Comparison of ENCODE assay signal across 8 cellular contexts in the genomic region with DNA sequence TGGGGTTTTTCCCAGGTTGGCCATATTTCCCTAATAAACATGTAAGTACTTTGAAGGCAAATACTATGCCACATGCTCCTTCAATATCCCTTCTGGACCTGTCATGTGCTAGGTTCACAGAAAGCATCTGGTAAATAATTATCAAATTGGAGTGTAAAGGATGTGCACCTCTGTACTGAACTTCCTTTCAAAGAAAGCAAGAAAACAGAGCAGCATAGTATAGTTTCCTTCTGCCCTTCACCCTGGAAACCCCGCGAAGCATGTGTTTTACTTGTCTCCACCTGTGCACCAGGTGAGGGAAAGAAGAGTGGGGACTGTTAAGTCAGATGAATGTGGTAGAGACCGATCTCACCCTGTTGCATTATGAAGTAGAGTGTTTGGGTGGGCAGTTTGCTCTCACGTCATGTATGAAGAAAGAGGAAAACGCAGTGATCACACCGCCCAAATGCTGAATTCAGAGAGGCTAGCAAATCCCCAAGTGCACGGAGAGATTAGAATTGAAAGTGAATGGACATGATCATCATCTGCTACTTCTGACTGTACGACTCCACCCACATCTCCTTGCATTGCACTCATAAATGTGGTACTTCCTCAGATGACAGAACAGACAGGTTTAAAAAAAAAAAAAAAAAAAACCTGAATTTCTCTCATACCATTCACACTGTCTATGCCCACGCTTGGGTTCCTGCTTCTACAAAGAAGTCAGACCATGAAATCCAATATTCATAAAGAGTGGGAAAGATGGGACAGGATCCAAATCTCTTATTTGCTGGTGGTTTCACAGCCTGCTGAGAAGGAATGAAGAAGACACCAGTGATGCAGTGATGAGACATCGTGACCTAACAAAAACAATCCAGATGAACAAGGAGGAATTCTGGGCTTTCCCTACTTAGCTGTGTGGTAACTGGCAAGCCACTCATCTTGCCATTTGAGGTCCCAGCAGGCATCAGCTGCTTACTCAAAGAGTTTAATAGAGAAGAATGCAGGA.
DNase-seq lines count a peak whose midpoint lies in the region; ATAC-seq, FAIRE-seq and TF ChIP-seq lines count a peak whose summit lies in the region.

No MANE protein-coding gene starts in this region.

- no peak overlapping the region for H3K4me3 ChIP-seq in bronchial epithelial cell (ENCODE audit: low read depth, low read length)

- FAIRE-seq in bronchial epithelial cell (lab: Jason Lieb, UNC) = no peak

- DNase-seq in CD1c-positive myeloid dendritic cell (ENCODE audit: extremely low spot score) = peak; percentile 52
- DNase-seq in LHCN-M2 (ENCODE audit: low read depth) = peak; percentile 89
- peak; percentile 20 for DNase-seq in bronchial epithelial cell (ENCODE audit: low read depth)
- DNase-seq in stimulated activated CD4-positive, alpha-beta T cell treated with anti-CD3 and anti-CD28 coated beads, Interleukin-12 subunit alpha, Interleukin-12 subunit beta, amount 100 ng/mL, for 4 hours = no peak
- DNase-seq in retina = no peak
- DNase-seq in activated CD8-positive, alpha-beta memory T cell treated with anti-CD3 and anti-CD28 coated beads, Interleukin-2, amount 50 U/mL, for 4 hours = no peak

- TF ChIP-seq CTCF in bronchial epithelial cell (IDR thresholded peaks at IDR 0.05; ENCODE audit: insufficient read depth, low read length, severe bottlenecking) = no peak

- ATAC-seq in GM21447 (IDR thresholded peaks at IDR 0.05; ENCODE audit: unreplicated experiment) (peak; percentile 65), SK-N-SH treated with all-trans-retinoic acid at 6 μM for 48 hours (no peak)

- H3K36me3 ChIP-seq in bronchial epithelial cell (ENCODE audit: control insufficient read depth, insufficient read depth, low read length) = no peaks in the 10 kb centered on the region

- H3K27me3 ChIP-seq in bronchial epithelial cell (ENCODE audit: control insufficient read depth, insufficient read depth, low read length) = no peaks in the 10 kb centered on the region

TF ChIP-seq in SK-N-SH treated with all-trans-retinoic acid at 6 μM for 48 hours, 23 proteins besides CTCF, POLR2A, EP300 and RAD21:
- TF ChIP-seq TOX (CRISPR knock-in tag; IDR thresholded peaks at IDR 0.05; ENCODE audit: borderline replicate concordance) = no peak
- TF ChIP-seq, protein P1, sequence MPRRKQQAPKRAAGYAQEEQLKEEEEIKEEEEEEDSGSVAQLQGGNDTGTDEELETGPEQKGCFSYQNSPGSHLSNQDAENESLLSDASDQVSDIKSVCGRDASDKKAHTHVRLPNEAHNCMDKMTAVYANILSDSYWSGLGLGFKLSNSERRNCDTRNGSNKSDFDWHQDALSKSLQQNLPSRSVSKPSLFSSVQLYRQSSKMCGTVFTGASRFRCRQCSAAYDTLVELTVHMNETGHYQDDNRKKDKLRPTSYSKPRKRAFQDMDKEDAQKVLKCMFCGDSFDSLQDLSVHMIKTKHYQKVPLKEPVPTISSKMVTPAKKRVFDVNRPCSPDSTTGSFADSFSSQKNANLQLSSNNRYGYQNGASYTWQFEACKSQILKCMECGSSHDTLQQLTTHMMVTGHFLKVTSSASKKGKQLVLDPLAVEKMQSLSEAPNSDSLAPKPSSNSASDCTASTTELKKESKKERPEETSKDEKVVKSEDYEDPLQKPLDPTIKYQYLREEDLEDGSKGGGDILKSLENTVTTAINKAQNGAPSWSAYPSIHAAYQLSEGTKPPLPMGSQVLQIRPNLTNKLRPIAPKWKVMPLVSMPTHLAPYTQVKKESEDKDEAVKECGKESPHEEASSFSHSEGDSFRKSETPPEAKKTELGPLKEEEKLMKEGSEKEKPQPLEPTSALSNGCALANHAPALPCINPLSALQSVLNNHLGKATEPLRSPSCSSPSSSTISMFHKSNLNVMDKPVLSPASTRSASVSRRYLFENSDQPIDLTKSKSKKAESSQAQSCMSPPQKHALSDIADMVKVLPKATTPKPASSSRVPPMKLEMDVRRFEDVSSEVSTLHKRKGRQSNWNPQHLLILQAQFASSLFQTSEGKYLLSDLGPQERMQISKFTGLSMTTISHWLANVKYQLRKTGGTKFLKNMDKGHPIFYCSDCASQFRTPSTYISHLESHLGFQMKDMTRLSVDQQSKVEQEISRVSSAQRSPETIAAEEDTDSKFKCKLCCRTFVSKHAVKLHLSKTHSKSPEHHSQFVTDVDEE (CRISPR knock-in tag; IDR thresholded peaks at IDR 0.05) = no peak
- TF ChIP-seq, protein P2, sequence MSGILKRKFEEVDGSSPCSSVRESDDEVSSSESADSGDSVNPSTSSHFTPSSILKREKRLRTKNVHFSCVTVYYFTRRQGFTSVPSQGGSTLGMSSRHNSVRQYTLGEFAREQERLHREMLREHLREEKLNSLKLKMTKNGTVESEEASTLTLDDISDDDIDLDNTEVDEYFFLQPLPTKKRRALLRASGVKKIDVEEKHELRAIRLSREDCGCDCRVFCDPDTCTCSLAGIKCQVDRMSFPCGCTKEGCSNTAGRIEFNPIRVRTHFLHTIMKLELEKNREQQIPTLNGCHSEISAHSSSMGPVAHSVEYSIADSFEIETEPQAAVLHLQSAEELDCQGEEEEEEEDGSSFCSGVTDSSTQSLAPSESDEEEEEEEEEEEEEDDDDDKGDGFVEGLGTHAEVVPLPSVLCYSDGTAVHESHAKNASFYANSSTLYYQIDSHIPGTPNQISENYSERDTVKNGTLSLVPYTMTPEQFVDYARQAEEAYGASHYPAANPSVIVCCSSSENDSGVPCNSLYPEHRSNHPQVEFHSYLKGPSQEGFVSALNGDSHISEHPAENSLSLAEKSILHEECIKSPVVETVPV (CRISPR knock-in tag; IDR thresholded peaks at IDR 0.05) = no peak
- no peak for TF ChIP-seq ZNF8 (CRISPR knock-in tag; IDR thresholded peaks at IDR 0.05)
- no peak for TF ChIP-seq ISL1 (CRISPR knock-in tag; IDR thresholded peaks at IDR 0.05)
- TF ChIP-seq, protein P3, sequence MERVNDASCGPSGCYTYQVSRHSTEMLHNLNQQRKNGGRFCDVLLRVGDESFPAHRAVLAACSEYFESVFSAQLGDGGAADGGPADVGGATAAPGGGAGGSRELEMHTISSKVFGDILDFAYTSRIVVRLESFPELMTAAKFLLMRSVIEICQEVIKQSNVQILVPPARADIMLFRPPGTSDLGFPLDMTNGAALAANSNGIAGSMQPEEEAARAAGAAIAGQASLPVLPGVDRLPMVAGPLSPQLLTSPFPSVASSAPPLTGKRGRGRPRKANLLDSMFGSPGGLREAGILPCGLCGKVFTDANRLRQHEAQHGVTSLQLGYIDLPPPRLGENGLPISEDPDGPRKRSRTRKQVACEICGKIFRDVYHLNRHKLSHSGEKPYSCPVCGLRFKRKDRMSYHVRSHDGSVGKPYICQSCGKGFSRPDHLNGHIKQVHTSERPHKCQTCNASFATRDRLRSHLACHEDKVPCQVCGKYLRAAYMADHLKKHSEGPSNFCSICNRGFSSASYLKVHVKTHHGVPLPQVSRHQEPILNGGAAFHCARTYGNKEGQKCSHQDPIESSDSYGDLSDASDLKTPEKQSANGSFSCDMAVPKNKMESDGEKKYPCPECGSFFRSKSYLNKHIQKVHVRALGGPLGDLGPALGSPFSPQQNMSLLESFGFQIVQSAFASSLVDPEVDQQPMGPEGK (CRISPR knock-in tag; IDR thresholded peaks at IDR 0.05; ENCODE audit: borderline replicate concordance) = no peak
- TF ChIP-seq, protein P4, sequence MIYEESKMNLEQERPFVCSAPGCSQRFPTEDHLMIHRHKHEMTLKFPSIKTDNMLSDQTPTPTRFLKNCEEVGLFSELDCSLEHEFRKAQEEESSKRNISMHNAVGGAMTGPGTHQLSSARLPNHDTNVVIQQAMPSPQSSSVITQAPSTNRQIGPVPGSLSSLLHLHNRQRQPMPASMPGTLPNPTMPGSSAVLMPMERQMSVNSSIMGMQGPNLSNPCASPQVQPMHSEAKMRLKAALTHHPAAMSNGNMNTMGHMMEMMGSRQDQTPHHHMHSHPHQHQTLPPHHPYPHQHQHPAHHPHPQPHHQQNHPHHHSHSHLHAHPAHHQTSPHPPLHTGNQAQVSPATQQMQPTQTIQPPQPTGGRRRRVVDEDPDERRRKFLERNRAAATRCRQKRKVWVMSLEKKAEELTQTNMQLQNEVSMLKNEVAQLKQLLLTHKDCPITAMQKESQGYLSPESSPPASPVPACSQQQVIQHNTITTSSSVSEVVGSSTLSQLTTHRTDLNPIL (CRISPR knock-in tag; IDR thresholded peaks at IDR 0.05; ENCODE audit: low read depth) = no peak
- no peak for TF ChIP-seq ZC3H10 (CRISPR knock-in tag; IDR thresholded peaks at IDR 0.05)

Comparison
In these comparisons a context has a peak if more than half of its experiments do, and no peak if none do; other contexts are left out.
1. DNase-seq: peak in CD1c-positive myeloid dendritic cell (single experiment), LHCN-M2 (single experiment) and bronchial epithelial cell (single experiment); none in stimulated activated CD4-positive, alpha-beta T cell treated with anti-CD3 and anti-CD28 coated beads, Interleukin-12 subunit alpha, Interleukin-12 subunit beta, amount 100 ng/mL, for 4 hours (single experiment), retina (single experiment) and activated CD8-positive, alpha-beta memory T cell treated with anti-CD3 and anti-CD28 coated beads, Interleukin-2, amount 50 U/mL, for 4 hours (single experiment).